21 cellular contexts compared by ENCODE assay signal in genomic region chr3:188721990-188722389, GRCh38.
DNase-seq lines count a peak whose midpoint lies in the region; ATAC-seq and TF ChIP-seq lines count a peak whose summit lies in the region.
"Had no signal": no experiment of that assay in that cellular context is flagged by ENCODE, and none has a peak within 500 bp of the region (broad histone marks: within the 10 kb centered on the region; RNA-seq: fewer than 3 reads in every experiment).

No MANE protein-coding gene starts in this region.

- TF ChIP-seq CTCF in liver (IDR thresholded peaks at IDR 0.05; ENCODE audit: low read depth, low read length, missing input control) = no peak
- no peak for TF ChIP-seq CTCF in ovary (IDR thresholded peaks at IDR 0.05)

- no peak for TF ChIP-seq RAD21 in liver (IDR thresholded peaks at IDR 0.05)

- 92% methylated on average over 3 of the region's 3 CpGs for WGBS in liver
- 92 to 97% (median 93%) methylated on average over 3 of the region's 3 CpGs for WGBS in ovary, 3 donors

- peaks cover 0 to 1% (median 0%) of the 10 kb centered on the region in 4 donors for H3K36me3 ChIP-seq in liver (ENCODE audit: control insufficient read depth in 4 of 4, insufficient read depth in 3 of 4, low read depth in 1 of 4, low read length in 3 of 4)
- H3K36me3 ChIP-seq in ovary = no peaks in the 10 kb centered on the region

- no peak for TF ChIP-seq POLR2A in ovary (IDR thresholded peaks at IDR 0.05)

- H3K36me3 Mint-ChIP-seq in activated T-helper 17 cell treated with anti-CD3 and anti-CD28 coated beads, Interleukin-2, amount 50 U/mL, for 72 hours (ENCODE audit: low read depth) = peaks cover 6% of the 10 kb centered on the region

- no peak overlapping the region for H3K9ac ChIP-seq in liver (ENCODE audit: low read depth in 1 of 2, low read length in 2 of 2)
- H3K9ac ChIP-seq: KMS-11 had no signal

- no peak for ATAC-seq in activated T-helper 17 cell treated with anti-CD3 and anti-CD28 coated beads, Interleukin-2, amount 50 U/mL, for 72 hours (replicated peaks)
- no peak for ATAC-seq in GM18909 (IDR thresholded peaks at IDR 0.05; ENCODE audit: poor library complexity, unreplicated experiment)
- no peak for ATAC-seq in GM18519 (IDR thresholded peaks at IDR 0.05; ENCODE audit: low FRiP score, unreplicated experiment)
- ATAC-seq: HCT116, Right ventricle myocardium inferior had no signal

- intact Hi-C loops in ovary (cut with DNase I) = no loop called here

- no peaks in the 10 kb centered on the region for H3K9me3 Mint-ChIP-seq in activated T-helper 17 cell treated with anti-CD3 and anti-CD28 coated beads, Interleukin-2, amount 50 U/mL, for 72 hours

- peak overlapping the region; percentile 44 for H3K4me3 Mint-ChIP-seq in activated T-helper 17 cell treated with anti-CD3 and anti-CD28 coated beads, Interleukin-2, amount 50 U/mL, for 72 hours

- H3K4me1 ChIP-seq in liver (ENCODE audit: control insufficient read depth in 4 of 4, insufficient read depth in 4 of 4, low read length in 3 of 4) (peaks cover 15 to 40% (median 24%) of the 10 kb centered on the region in 4 donors), ovary (ENCODE audit: insufficient read depth) (no peaks in the 10 kb centered on the region)
- H3K4me1 ChIP-seq: SJSA1 had no signal

- H3K4me1 Mint-ChIP-seq in activated T-helper 17 cell treated with anti-CD3 and anti-CD28 coated beads, Interleukin-2, amount 50 U/mL, for 72 hours = peaks cover 29% of the 10 kb centered on the region

- DNase-seq in NCI-H2107 treated with DMSO at 0.1 percent for 48 hours (lab: John Stamatoyannopoulos, UW; ENCODE audit: unreplicated experiment) (peak; percentile 38), NCI-H2107 (lab: John Stamatoyannopoulos, UW) (no peak), NCI-H2081 (lab: John Stamatoyannopoulos, UW) (peak; percentile 9 to 71), ovary (no peak)
- DNase-seq: 8988T, AML-193, C1 segment of cervical spinal cord, NCI-H1105 treated with DMSO at 0.1 percent for 48 hours, NCI-H2029 treated with DMSO at 0.1 percent for 48 hours, NCI-H345, NCI-H524 treated with DMSO at 0.1 percent for 48 hours, NCI-H82, OCI-M1 had no signal

- no peak overlapping the region for H3K27ac Mint-ChIP-seq in activated T-helper 17 cell treated with anti-CD3 and anti-CD28 coated beads, Interleukin-2, amount 50 U/mL, for 72 hours

- no peaks in the 10 kb centered on the region for H3K27me3 Mint-ChIP-seq in activated T-helper 17 cell treated with anti-CD3 and anti-CD28 coated beads, Interleukin-2, amount 50 U/mL, for 72 hours

- peak overlapping the region; percentile 39 to 46 for H3K27ac ChIP-seq in liver (ENCODE audit: low read depth in 1 of 2, low read length in 2 of 2)
- no peak overlapping the region for H3K27ac ChIP-seq in ovary
- H3K27ac ChIP-seq: KMS-11, SJSA1 had no signal

- H3K27me3 ChIP-seq in liver (ENCODE audit: control insufficient read depth in 4 of 4, insufficient read depth in 4 of 4, low read length in 3 of 4) (no peaks in the 10 kb centered on the region), ovary (no peaks in the 10 kb centered on the region)
- H3K27me3 ChIP-seq: SJSA1 had no signal

- no peak overlapping the region for H3K4me3 ChIP-seq in liver (ENCODE audit: low read depth in 1 of 3, low read length in 3 of 3)
- no peak overlapping the region for H3K4me3 ChIP-seq in ovary
- H3K4me3 ChIP-seq: SJSA1 had no signal

- no peaks in the 10 kb centered on the region for H3K9me3 ChIP-seq in liver (ENCODE audit: control insufficient read depth in 4 of 4, low read length in 3 of 4)
- no peaks in the 10 kb centered on the region for H3K9me3 ChIP-seq in ovary
- H3K9me3 ChIP-seq: SJSA1 had no signal

- TF ChIP-seq EP300 in ovary (IDR thresholded peaks at IDR 0.05) = no peak

TF ChIP-seq in liver, 16 proteins besides CTCF, POLR2A, EP300 and RAD21:
- no peak for TF ChIP-seq RXRA (IDR thresholded peaks at IDR 0.05)
- TF ChIP-seq HNF4G (IDR thresholded peaks at IDR 0.05) = no peak
- no peak for TF ChIP-seq REST (IDR thresholded peaks at IDR 0.05)
- no peak for TF ChIP-seq GABPA (IDR thresholded peaks at IDR 0.05 in 1 of 2, conservative IDR thresholded peaks at IDR 0.05 in 1 of 2)
- no peak for TF ChIP-seq FOXA2 (IDR thresholded peaks at IDR 0.05)
- no peak for TF ChIP-seq JUND (IDR thresholded peaks at IDR 0.05)
- TF ChIP-seq TAF1 (conservative IDR thresholded peaks at IDR 0.05) = no peak
- no peak for TF ChIP-seq ZBTB33 (IDR thresholded peaks at IDR 0.05)
- TF ChIP-seq ATF3 (IDR thresholded peaks at IDR 0.05) = no peak
- TF ChIP-seq HNF4A (conservative IDR thresholded peaks at IDR 0.05) = no peak
- TF ChIP-seq EGR1 (IDR thresholded peaks at IDR 0.05; ENCODE audit: low read depth in 2 of 2) = no peak
- no peak for TF ChIP-seq NR2F2 (IDR thresholded peaks at IDR 0.05)
- TF ChIP-seq YY1 (IDR thresholded peaks at IDR 0.05) = no peak
- no peak for TF ChIP-seq SP1 (IDR thresholded peaks at IDR 0.05)
- no peak for TF ChIP-seq MAX (IDR thresholded peaks at IDR 0.05)
- no peak for TF ChIP-seq FOXA1 (IDR thresholded peaks at IDR 0.05)

Comparison
In these comparisons a context has a peak if more than half of its experiments do, and no peak if none do; other contexts are left out.
1. DNase-seq: peak in NCI-H2107 treated with DMSO at 0.1 percent for 48 hours (single experiment) and NCI-H2081 (2 of 2); none in NCI-H2107 (single experiment) and ovary (0 of 5).
2. H3K27ac ChIP-seq: peak in liver (2 of 2); none in ovary (0 of 2).